In genomic region chr11:129973809-129974208, GRCh38 we compare ENCODE assay signal across 17 cellular contexts. TPM values are rescaled to one million over a fixed set of nuclear protein-coding genes. Genes with fewer than 3 reads are reported as not detected.
A peak's percentile ranks its signal among the peaks of the same experiment; 100 is the strongest.
DNase-seq lines count a peak whose midpoint lies in the region; ATAC-seq, FAIRE-seq and TF ChIP-seq lines count a peak whose summit lies in the region.
"Had no signal": no experiment of that assay in that cellular context is flagged by ENCODE, and none has a peak within 500 bp of the region (broad histone marks: within the 10 kb centered on the region; RNA-seq: fewer than 3 reads in every experiment).

No MANE protein-coding gene starts in this region.

- H3K9me3 ChIP-seq in astrocyte (ENCODE audit: insufficient read depth, low read depth, low read length), result no peaks in the 10 kb centered on the region
- H3K9me3 ChIP-seq in iPS DF 6.9 (ENCODE audit: control insufficient read depth, insufficient read depth, low read length), result no peaks in the 10 kb centered on the region
- H3K9me3 ChIP-seq in pancreas, result no peaks in the 10 kb centered on the region
- H3K9me3 ChIP-seq in MM.1S (replicated peaks; ENCODE audit: insufficient read depth, low read length), result no peaks in the 10 kb centered on the region

- H4K20me1 ChIP-seq in astrocyte (ENCODE audit: insufficient read depth, low read length), result peaks cover 66% of the 10 kb centered on the region
- no peaks in the 10 kb centered on the region for H4K20me1 ChIP-seq in MM.1S (ENCODE audit: insufficient read depth, low read length)

- ATAC-seq in pancreas, result peak in 3 of 4 donors; percentile 58 to 86 (median 69)
- ATAC-seq in GM21447 (IDR thresholded peaks at IDR 0.05; ENCODE audit: unreplicated experiment), result no peak
- ATAC-seq: SK-N-SH treated with all-trans-retinoic acid at 6 μM for 48 hours had no signal

- H3K4me2 ChIP-seq in astrocyte (ENCODE audit: low read length) (no peak overlapping the region), MM.1S (ENCODE audit: low read depth, low read length) (no peak overlapping the region)

- no peak overlapping the region for H3K27ac ChIP-seq in astrocyte (ENCODE audit: low read depth, low read length)
- H3K27ac ChIP-seq in iPS DF 6.9 (ENCODE audit: low read length), result no peak overlapping the region
- no peak overlapping the region for H3K27ac ChIP-seq in pancreas
- no peak overlapping the region for H3K27ac ChIP-seq in MM.1S (ENCODE audit: low read length)
- H3K27ac ChIP-seq: cardiac muscle cell, VCaP had no signal

- no peaks in the 10 kb centered on the region for H3K4me1 ChIP-seq in astrocyte (ENCODE audit: insufficient read depth, low read length)
- no peaks in the 10 kb centered on the region for H3K4me1 ChIP-seq in iPS DF 6.9 (ENCODE audit: control insufficient read depth, insufficient read depth, low read length)
- H3K4me1 ChIP-seq in pancreas, result peaks cover 0 to 5% (median 0%) of the 10 kb centered on the region in 3 donors
- H3K4me1 ChIP-seq in MM.1S (ENCODE audit: low read length), result no peaks in the 10 kb centered on the region

- H3K27me3 ChIP-seq in H7 (ENCODE audit: control insufficient read depth, insufficient read depth, low read length) (no peaks in the 10 kb centered on the region), astrocyte (ENCODE audit: insufficient read depth, low read length) (no peaks in the 10 kb centered on the region), iPS DF 6.9 (ENCODE audit: control insufficient read depth, insufficient read depth, low read length) (no peaks in the 10 kb centered on the region), pancreas (no peaks in the 10 kb centered on the region), MM.1S (replicated peaks; ENCODE audit: insufficient read depth, low read length) (no peaks in the 10 kb centered on the region)
- H3K27me3 ChIP-seq: cardiac muscle cell had no signal

- peak overlapping the region; percentile 78 for H3K27ac Mint-ChIP-seq in astrocyte (ENCODE audit: unreplicated experiment)
- H3K27ac Mint-ChIP-seq: memory B cell had no signal

- H3K79me2 ChIP-seq in astrocyte (ENCODE audit: insufficient read depth, low read length) (peaks cover 5% of the 10 kb centered on the region), MM.1S (ENCODE audit: low read length) (no peaks in the 10 kb centered on the region)

- FAIRE-seq in astrocyte (lab: Jason Lieb, UNC), result no peak
- FAIRE-seq in pancreas (lab: Jason Lieb, UNC), result no peak
- FAIRE-seq: endometrium had no signal

- H2AFZ ChIP-seq in astrocyte (ENCODE audit: low read depth, low read length) (no peak overlapping the region), MM.1S (ENCODE audit: low read length) (no peak overlapping the region)

- H3F3A ChIP-seq in MM.1S (ENCODE audit: insufficient read depth, low read length), result no peaks in the 10 kb centered on the region

- H3K9ac ChIP-seq in astrocyte (ENCODE audit: low read length), result no peak overlapping the region
- no peak overlapping the region for H3K9ac ChIP-seq in MM.1S (ENCODE audit: low read length)

- WGBS in iPS DF 6.9 (ENCODE audit: insufficient coverage, insufficient read length), result no CpG with 5 or more reads among the region's 5 CpGs
- WGBS in pancreas, 2 donors, result 56 to 68% methylated on average over 5 of the region's 5 CpGs

- DNase-seq in H7 (peak; percentile 89), astrocyte (ENCODE audit: low read depth) (no peak), iPS DF 6.9 (ENCODE audit: low read depth, low spot score) (peak; percentile 47), pancreas (peak in 3 of 6 donors; percentile 23 to 48 (median 40)), MM.1S (no peak), UCSD-AML1 (lab: John Stamatoyannopoulos, UW; ENCODE audit: unreplicated experiment) (no peak), erythroblast (lab: John Stamatoyannopoulos, UW) (no peak)
- DNase-seq: activated naive CD4-positive, alpha-beta T cell treated with Interleukin-2 at 50 U/mL for 16 hours; glutamatergic neuron; NCI-H1048; occipital lobe had no signal

- H3K4me3 ChIP-seq in H7 (ENCODE audit: insufficient read depth, low read depth, low read length) (no peak overlapping the region), astrocyte (ENCODE audit: insufficient read depth, low read depth, low read length) (no peak overlapping the region), iPS DF 6.9 (ENCODE audit: low read length) (no peak overlapping the region), pancreas (no peak overlapping the region), MM.1S (ENCODE audit: low read length) (no peak overlapping the region)
- H3K4me3 ChIP-seq: cardiac muscle cell had no signal

- TF ChIP-seq POLR2A in erythroblast (IDR thresholded peaks at IDR 0.05; ENCODE audit: low read length), result no peak

- TF ChIP-seq CTCF in astrocyte (IDR thresholded peaks at IDR 0.05; ENCODE audit: insufficient read depth, low read depth, low read length) (no peak), pancreas (IDR thresholded peaks at IDR 0.05) (no peak), MM.1S (IDR thresholded peaks at IDR 0.05; ENCODE audit: low read length) (no peak)

- intact Hi-C loops in pancreas (cut with DNase I), result no loop called here

- H3K4me3 Mint-ChIP-seq in astrocyte (ENCODE audit: unreplicated experiment), result peak overlapping the region; percentile 41

- peaks cover 13% of the 10 kb centered on the region for H3K36me3 Mint-ChIP-seq in astrocyte (ENCODE audit: low read depth, unreplicated experiment)

- no peaks in the 10 kb centered on the region for H3K9me2 ChIP-seq in MM.1S (replicated peaks; ENCODE audit: insufficient read depth, low read length)

- H3K4me1 Mint-ChIP-seq in astrocyte (ENCODE audit: low read depth, unreplicated experiment), result peaks cover 31% of the 10 kb centered on the region

- no peaks in the 10 kb centered on the region for H3K9me3 Mint-ChIP-seq in astrocyte (ENCODE audit: unreplicated experiment)
- H3K9me3 Mint-ChIP-seq: memory B cell had no signal

- H3K27me3 Mint-ChIP-seq in astrocyte (ENCODE audit: low read depth, unreplicated experiment), result no peaks in the 10 kb centered on the region

- no peaks in the 10 kb centered on the region for H3K36me3 ChIP-seq in H7 (replicated peaks; ENCODE audit: control insufficient read depth, insufficient read depth, low read length)
- no peaks in the 10 kb centered on the region for H3K36me3 ChIP-seq in astrocyte (ENCODE audit: insufficient read depth, low read length)
- no peaks in the 10 kb centered on the region for H3K36me3 ChIP-seq in iPS DF 6.9 (ENCODE audit: control insufficient read depth, insufficient read depth, low read length)
- no peaks in the 10 kb centered on the region for H3K36me3 ChIP-seq in pancreas
- H3K36me3 ChIP-seq in MM.1S (replicated peaks; ENCODE audit: insufficient read depth, low read length), result no peaks in the 10 kb centered on the region
- H3K36me3 ChIP-seq: cardiac muscle cell had no signal

RNA-seq across cellular contexts. Expression of gene PRDM10, which starts 28.8 kb away (rescaled TPM):
- total RNA-seq in H7 (2014; rRNA removed; shearing (Covaris generic)), result 10.6 and 13.0 TPM in 2 replicates
- total RNA-seq in astrocyte (9.6 and 10.1 TPM in 2 replicates), pancreas (1 to 10 TPM; 3.1 to 5.3 (median 3.3) TPM)
- polyA plus RNA-seq in pancreas, result 1 to 10 TPM; 2.3 to 2.8 TPM

Comparison
In these comparisons a context has a peak if more than half of its experiments do, and no peak if none do; other contexts are left out.
1. DNase-seq: peak in H7 (single experiment) and iPS DF 6.9 (single experiment); none in astrocyte (single experiment), MM.1S (single experiment), UCSD-AML1 (single experiment) and erythroblast (0 of 2).